In genomic region chr6:40740518-40740917, GRCh38 we compare ENCODE assay signal across 27 cellular contexts.
"Had no signal": no experiment of that assay in that cellular context is flagged by ENCODE, and none has a peak within 500 bp of the region (broad histone marks: within the 10 kb centered on the region; RNA-seq: fewer than 3 reads in every experiment).

No MANE protein-coding gene starts in this region.

- H3K9me3 Mint-ChIP-seq: nephron; neural progenitor cell; stimulated activated effector memory CD8-positive, alpha-beta T cell treated with anti-CD3 and anti-CD28 coated beads, Interleukin-12 subunit alpha, Interleukin-12 subunit beta, amount 100 ng/mL, for 72 hours; stimulated activated naive CD8-positive, alpha-beta T cell treated with anti-CD3 and anti-CD28 coated beads, Interleukin-15, Interleukin-2, amounts not matched to agents 100 ng/mL and 50 ng/mL, for 24 hours had no signal

- H3K4me1 Mint-ChIP-seq: stimulated activated effector memory CD8-positive, alpha-beta T cell treated with anti-CD3 and anti-CD28 coated beads, Interleukin-12 subunit alpha, Interleukin-12 subunit beta, amount 100 ng/mL, for 72 hours had no signal

- H3K27ac ChIP-seq: neural progenitor cell, ovary, parathyroid adenoma, psoas muscle, right lobe of liver, sigmoid colon, stomach, thoracic aorta, thyroid gland, tibial nerve, upper lobe of left lung, vagina had no signal

- H3K4me3 Mint-ChIP-seq: nephron; neural progenitor cell; stimulated activated effector memory CD8-positive, alpha-beta T cell treated with anti-CD3 and anti-CD28 coated beads, Interleukin-12 subunit alpha, Interleukin-12 subunit beta, amount 100 ng/mL, for 72 hours; stimulated activated naive B cell treated with anti-CD40 and anti-IgM and Interleukin-4, amounts not matched to agents 10 μg/mL and 1 μg/mL and 100 μg/mL, for 72 hours; stimulated activated naive CD8-positive, alpha-beta T cell treated with anti-CD3 and anti-CD28 coated beads, Interleukin-15, Interleukin-2, amounts not matched to agents 100 ng/mL and 50 ng/mL, for 24 hours had no signal

- H3K79me2 ChIP-seq: parathyroid adenoma had no signal

- H3K4me1 ChIP-seq: parathyroid adenoma, psoas muscle, right lobe of liver, sigmoid colon, thyroid gland, vagina had no signal

- H3K36me3 Mint-ChIP-seq: neural progenitor cell; stimulated activated effector memory CD8-positive, alpha-beta T cell treated with anti-CD3 and anti-CD28 coated beads, Interleukin-12 subunit alpha, Interleukin-12 subunit beta, amount 100 ng/mL, for 72 hours; stimulated activated naive B cell treated with anti-CD40 and anti-IgM and Interleukin-4, amounts not matched to agents 10 μg/mL and 1 μg/mL and 100 μg/mL, for 72 hours had no signal

- H3K36me3 ChIP-seq: neural progenitor cell, ovary, right lobe of liver, sigmoid colon, stomach, thoracic aorta, thyroid gland, tibial nerve, upper lobe of left lung, vagina had no signal

- DNase-seq: occipital lobe; ovary; posterior cingulate gyrus; psoas muscle; right cardiac atrium; right lobe of liver; sigmoid colon; small intestine; stimulated activated CD4-positive, alpha-beta T cell treated with anti-CD3 and anti-CD28 coated beads, Interleukin-15, amount 100 ng/mL, for 24 hours; stimulated activated CD4-positive, alpha-beta T cell treated with anti-CD3 and anti-CD28 coated beads, Interleukin-2, amount 100 ng/mL, for 24 hours; stimulated activated CD4-positive, alpha-beta T cell treated with anti-CD3 and anti-CD28 coated beads, Interleukin-2, amount 100 ng/mL, for 48 hours; stimulated activated CD4-positive, alpha-beta T cell treated with anti-CD3 and anti-CD28 coated beads, Interleukin-4, amount 100 ng/mL, for 24 hours; stimulated activated naive B cell treated with anti-CD40 and anti-IgM and Interleukin-4, amounts not matched to agents 10 μg/mL and 1 μg/mL and 100 μg/mL, for 72 hours; stimulated activated naive CD4-positive, alpha-beta T cell treated with Interleukin-2 at 50 U/mL for 16 hours; stomach; thyroid gland; trophoblast cell; upper lobe of left lung had no signal

- H3K4me2 ChIP-seq: neural progenitor cell had no signal

- H3K9ac ChIP-seq: neural progenitor cell, parathyroid adenoma had no signal

- H3K27me3 ChIP-seq: neural progenitor cell, ovary, right lobe of liver, thyroid gland, upper lobe of left lung, vagina had no signal

- H3K27ac Mint-ChIP-seq: nephron; progenitor cell of endocrine pancreas; stimulated activated effector memory CD8-positive, alpha-beta T cell treated with anti-CD3 and anti-CD28 coated beads, Interleukin-12 subunit alpha, Interleukin-12 subunit beta, amount 100 ng/mL, for 72 hours; stimulated activated naive B cell treated with anti-CD40 and anti-IgM and Interleukin-4, amounts not matched to agents 10 μg/mL and 1 μg/mL and 100 μg/mL, for 72 hours; stimulated activated naive CD8-positive, alpha-beta T cell treated with anti-CD3 and anti-CD28 coated beads, Interleukin-15, Interleukin-2, amounts not matched to agents 100 ng/mL and 50 ng/mL, for 24 hours had no signal

- H3K4me3 ChIP-seq: neural progenitor cell, ovary, psoas muscle, right lobe of liver, sigmoid colon, stomach, thoracic aorta, thyroid gland, tibial nerve, upper lobe of left lung, vagina had no signal

- H2AFZ ChIP-seq: neural progenitor cell, parathyroid adenoma had no signal

- ATAC-seq: psoas muscle; right cardiac atrium; right lobe of liver; stimulated activated effector memory CD8-positive, alpha-beta T cell treated with anti-CD3 and anti-CD28 coated beads, Interleukin-12 subunit alpha, Interleukin-12 subunit beta, amount 100 ng/mL, for 72 hours; stimulated activated naive B cell treated with anti-CD40 and anti-IgM and Interleukin-4, amounts not matched to agents 10 μg/mL and 1 μg/mL and 100 μg/mL, for 72 hours had no signal

- H3K9me3 ChIP-seq: ovary, psoas muscle, right lobe of liver, sigmoid colon, stomach, thoracic aorta, thyroid gland, tibial nerve, upper lobe of left lung, vagina had no signal
